Comparison of ENCODE assay signal across 8 cellular contexts in genomic region chr19:48720613-48721296, GRCh38. TPM values are rescaled to one million over a fixed set of nuclear protein-coding genes. Genes with fewer than 3 reads are reported as not detected.
DNase-seq lines count a peak whose midpoint lies in the region; ATAC-seq, FAIRE-seq and TF ChIP-seq lines count a peak whose summit lies in the region.

No MANE protein-coding gene starts in this region.

- DNase-seq in GM12864 (ENCODE audit: low read depth): peak; percentile 95
- peak; percentile 97 to 100 (median 99) for DNase-seq in NCI-H1417 (lab: John Stamatoyannopoulos, UW)
- peak; percentile 100 for DNase-seq in adipocyte (ENCODE audit: low read depth)
- peak; percentile 99 for DNase-seq in left ventricle myocardium superior
- peak; percentile 98 to 100 for DNase-seq in psoas muscle
- DNase-seq in urothelium cell line (ENCODE audit: low spot score): peak; percentile 96

- H3K27me3 ChIP-seq in SU-DHL-6 (ENCODE audit: low read length): no peaks in the 10 kb centered on the region
- no peaks in the 10 kb centered on the region for H3K27me3 ChIP-seq in adipocyte (replicated peaks; ENCODE audit: control insufficient read depth, insufficient read depth, low read length)
- H3K27me3 ChIP-seq in psoas muscle (ENCODE audit: insufficient read depth in 3 of 3, low read length in 2 of 3): no peaks in the 10 kb centered on the region

- H3K4me2 ChIP-seq in SU-DHL-6 (ENCODE audit: low read depth, low read length, poor library complexity, severe bottlenecking): peak overlapping the region; percentile 84

- no peaks in the 10 kb centered on the region for H4K20me1 ChIP-seq in SU-DHL-6 (ENCODE audit: low read depth, low read length)

- FAIRE-seq in urothelium cell line (lab: Jason Lieb, UNC): peak; percentile 55

- peak overlapping the region; percentile 62 for H2AFZ ChIP-seq in SU-DHL-6 (ENCODE audit: low read depth, low read length, severe bottlenecking)

- intact Hi-C loops in left ventricle myocardium superior (cut with micrococcal nuclease): no loop called here
- intact Hi-C loops in psoas muscle (cut with DNase I): no loop called here

- H3K9me2 ChIP-seq in SU-DHL-6 (replicated peaks; ENCODE audit: insufficient read depth, low read length): no peaks in the 10 kb centered on the region

- no peaks in the 10 kb centered on the region for H3K36me3 ChIP-seq in SU-DHL-6 (ENCODE audit: low read length)
- H3K36me3 ChIP-seq in adipocyte (ENCODE audit: control insufficient read depth, insufficient read depth, low read length, severe bottlenecking): no peaks in the 10 kb centered on the region
- no peaks in the 10 kb centered on the region for H3K36me3 ChIP-seq in psoas muscle (ENCODE audit: insufficient read depth in 1 of 2, low read depth in 1 of 2)

- H3K9me3 ChIP-seq in SU-DHL-6 (ENCODE audit: insufficient read depth, low read length) (no peaks in the 10 kb centered on the region), adipocyte (ENCODE audit: control insufficient read depth, low read length) (no peaks in the 10 kb centered on the region), psoas muscle (no peaks in the 10 kb centered on the region)

- WGBS in psoas muscle, 3 donors: 14 to 17% (median 14%) methylated on average over 42 of the region's 42 CpGs

- peaks cover 5% of the 10 kb centered on the region; the same call in 1 of the 2 replicates for H3F3A ChIP-seq in SU-DHL-6 (ENCODE audit: insufficient read depth)

- H3K27ac ChIP-seq in SU-DHL-6 (ENCODE audit: low read depth, low read length) (peak overlapping the region; percentile 73), psoas muscle (peak overlapping the region; percentile 91)

- H3K4me3 ChIP-seq in GM12864 (ENCODE audit: low read depth, low read length): peak overlapping the region; percentile 61
- peak overlapping the region; percentile 53 for H3K4me3 ChIP-seq in SU-DHL-6 (ENCODE audit: insufficient read depth, low read length, poor library complexity, severe bottlenecking)
- H3K4me3 ChIP-seq in adipocyte (ENCODE audit: low read length): peak overlapping the region; percentile 85
- H3K4me3 ChIP-seq in psoas muscle: peak overlapping the region; percentile 78

- H3K79me2 ChIP-seq in SU-DHL-6 (ENCODE audit: insufficient read depth, low read length): no peaks in the 10 kb centered on the region

- no peak for TF ChIP-seq CTCF in GM12864 (IDR thresholded peaks at IDR 0.05; ENCODE audit: low read depth, low read length, missing control alignments)
- no peak for TF ChIP-seq CTCF in SU-DHL-6 (IDR thresholded peaks at IDR 0.05; ENCODE audit: insufficient read depth, low read length, poor library complexity, severe bottlenecking)
- TF ChIP-seq CTCF in psoas muscle (IDR thresholded peaks at IDR 0.05): no peak

- H3K4me1 ChIP-seq in adipocyte (ENCODE audit: control insufficient read depth, insufficient read depth, low read length) (peaks cover 22% of the 10 kb centered on the region), psoas muscle (peaks cover 20% of the 10 kb centered on the region)

- peak overlapping the region; percentile 63 for H3K9ac ChIP-seq in SU-DHL-6 (ENCODE audit: low read length)
- H3K9ac ChIP-seq in adipocyte (ENCODE audit: low read length): peak overlapping the region; percentile 77

- ATAC-seq in HG02678 (IDR thresholded peaks at IDR 0.05; ENCODE audit: unreplicated experiment) (peak; percentile 81), left ventricle myocardium superior (peak; percentile 85), psoas muscle (peak; percentile 81 to 89 (median 86))

RNA-seq across cellular contexts. Expression of gene MAMSTR, which starts 1.2 kb away (rescaled TPM):
- total RNA-seq in left ventricle myocardium superior (3.0 TPM), psoas muscle (10 to 100 TPM in 3 of 4 donors, 1 to 10 TPM in 1; 7.9 to 50.9 (median 32.9) TPM)
- 10 to 100 TPM in 1 of 3 donors, 1 to 10 TPM in 2; 3.1 to 10.5 (median 8.4) TPM for polyA plus RNA-seq in psoas muscle

RNA-seq across cellular contexts. Expression of gene RASIP1, which starts 19.7 kb away (rescaled TPM):
- 13.7 TPM for total RNA-seq in left ventricle myocardium superior
- total RNA-seq in psoas muscle: 1 to 10 TPM; 6.9 to 9.7 (median 8.0) TPM
- 1 to 10 TPM; 3.9 to 7.7 (median 4.9) TPM for polyA plus RNA-seq in psoas muscle

RNA-seq across cellular contexts. Expression of gene FUT2, which starts 25.0 kb away (rescaled TPM):
- total RNA-seq in left ventricle myocardium superior: not detected
- total RNA-seq in psoas muscle: not detected
- polyA plus RNA-seq in psoas muscle: not detected

RNA-seq across cellular contexts. Expression of gene IZUMO1, which starts 26.0 kb away (rescaled TPM):
- total RNA-seq in left ventricle myocardium superior: 1.0 TPM
- under 1 TPM in 3 of 4 donors, not detected in 1; 0.26 to 0.76 (median 0.36) TPM for total RNA-seq in psoas muscle
- polyA plus RNA-seq in psoas muscle: under 1 TPM in 2 of 3 donors, not detected in 1; 0.18 to 0.66 TPM

RNA-seq across cellular contexts. Expression of gene FUT1, which starts 31.7 kb away (rescaled TPM):
- total RNA-seq in left ventricle myocardium superior (1.6 TPM), psoas muscle (1 to 10 TPM; 1.6 to 2.3 (median 2.0) TPM)
- polyA plus RNA-seq in psoas muscle: 1 to 10 TPM; 1.1 to 1.3 (median 1.3) TPM

Comparison
In these comparisons a context has a peak if more than half of its experiments do, and no peak if none do; other contexts are left out.
1. Peak in every context shown above with its lines: DNase-seq, ATAC-seq, H3K4me3 ChIP-seq and H3K27ac ChIP-seq.